ENCODE assay signal across 20 cellular contexts in the genomic region with DNA sequence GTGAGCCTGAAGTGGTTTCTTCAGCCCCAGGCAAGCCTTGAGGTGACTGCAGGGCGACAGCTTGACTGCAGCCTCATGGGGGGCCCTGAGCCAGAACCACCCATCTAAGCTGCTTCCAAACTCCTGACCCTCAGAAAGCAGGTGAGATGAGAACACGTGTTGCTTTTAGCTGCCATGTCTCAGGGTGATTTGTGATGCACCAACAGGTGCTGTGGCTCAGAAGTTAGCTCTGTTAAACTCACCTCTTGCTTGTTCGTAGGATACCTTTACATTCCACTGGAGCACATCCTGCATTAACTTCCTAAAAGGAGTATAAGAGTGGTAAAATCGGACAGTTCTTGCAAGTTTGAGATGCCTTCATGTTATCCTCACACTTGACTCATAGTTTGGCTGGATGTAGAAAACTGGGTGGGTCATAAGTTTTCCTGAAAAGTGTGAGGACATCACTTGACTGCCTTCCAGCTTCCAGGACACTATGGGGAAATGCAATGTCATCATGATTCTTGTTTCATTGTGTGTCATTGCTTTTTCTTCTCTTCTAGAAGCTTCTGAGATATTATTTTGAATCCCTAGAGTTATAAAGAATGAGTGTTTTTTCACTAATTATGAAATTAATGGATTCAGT.
DNase-seq lines count a peak whose midpoint lies in the region; ATAC-seq, FAIRE-seq and TF ChIP-seq lines count a peak whose summit lies in the region.
"Had no signal": no experiment of that assay in that cellular context is flagged by ENCODE, and none has a peak within 500 bp of the region (broad histone marks: within the 10 kb centered on the region; RNA-seq: fewer than 3 reads in every experiment).

No MANE protein-coding gene starts in this region.

- H3K4me1 ChIP-seq in right atrium auricular region (no peaks in the 10 kb centered on the region), astrocyte (ENCODE audit: insufficient read depth, low read length) (no peaks in the 10 kb centered on the region), gastroesophageal sphincter (peaks cover 0 to under 1% (median 0%) of the 10 kb centered on the region in 3 donors)

- H4K20me1 ChIP-seq in astrocyte (ENCODE audit: insufficient read depth, low read length), result no peaks in the 10 kb centered on the region

- no peak for TF ChIP-seq POLR2A in gastroesophageal sphincter (IDR thresholded peaks at IDR 0.05)

- peaks cover 15% of the 10 kb centered on the region for H3K9me3 Mint-ChIP-seq in astrocyte (ENCODE audit: unreplicated experiment)

- DNase-seq in right atrium auricular region (ENCODE audit: low spot score), result peak; percentile 67
- no peak for DNase-seq in cardiac septum (ENCODE audit: low spot score)
- DNase-seq in astrocyte (ENCODE audit: low read depth), result peak; percentile 42
- DNase-seq in H7, result no peak
- DNase-seq in HuH-7 (ENCODE audit: low spot score), result no peak
- DNase-seq: activated CD4-positive, alpha-beta T cell treated with anti-CD3 and anti-CD28 coated beads for 36 hours; activated naive CD8-positive, alpha-beta T cell treated with anti-CD3 and anti-CD28 coated beads for 36 hours; activated T-cell treated with anti-CD3 and anti-CD28 coated beads, Interleukin-2, amount 50 U/mL, for 1 hour; COR-L47; GF-D8; MV-4-11; naive B cell had no signal

- H3K27ac Mint-ChIP-seq in astrocyte (ENCODE audit: unreplicated experiment), result no peak overlapping the region
- H3K27ac Mint-ChIP-seq: activated CD4-positive, alpha-beta T cell treated with anti-CD3 and anti-CD28 coated beads for 36 hours; activated naive CD8-positive, alpha-beta T cell treated with anti-CD3 and anti-CD28 coated beads for 36 hours; naive B cell; progenitor cell of endocrine pancreas; T-helper 2 cell treated with Interferon-gamma antibody and Interleukin-4, amounts not matched to agents 5 μg/mL and 100 μg/mL, for 36 hours had no signal

- H3K36me3 ChIP-seq in right atrium auricular region (no peaks in the 10 kb centered on the region), astrocyte (ENCODE audit: insufficient read depth, low read length) (no peaks in the 10 kb centered on the region), gastroesophageal sphincter (no peaks in the 10 kb centered on the region), H7 (replicated peaks; ENCODE audit: control insufficient read depth, insufficient read depth, low read length) (no peaks in the 10 kb centered on the region)

- FAIRE-seq in astrocyte (lab: Jason Lieb, UNC), result peak; percentile 13
- FAIRE-seq: GM19239, HTR-8/SVneo had no signal

- peaks cover 24% of the 10 kb centered on the region for H3K27me3 Mint-ChIP-seq in astrocyte (ENCODE audit: low read depth, unreplicated experiment)

- H3K4me2 ChIP-seq in astrocyte (ENCODE audit: low read length), result no peak overlapping the region

- WGBS in gastroesophageal sphincter (ENCODE audit: low coverage in 1 of 2), 2 donors, result 73 to 80% methylated on average over 2 to 4 of the region's 4 CpGs

- H3K27ac ChIP-seq in right atrium auricular region (no peak overlapping the region), astrocyte (ENCODE audit: low read depth, low read length) (no peak overlapping the region), gastroesophageal sphincter (peak overlapping the region in 1 of 4 donors; percentile 32)

- no peaks in the 10 kb centered on the region for H3K4me1 Mint-ChIP-seq in astrocyte (ENCODE audit: low read depth, unreplicated experiment)
- H3K4me1 Mint-ChIP-seq: activated CD4-positive, alpha-beta T cell treated with anti-CD3 and anti-CD28 coated beads for 36 hours; activated naive CD8-positive, alpha-beta T cell treated with anti-CD3 and anti-CD28 coated beads for 36 hours; naive B cell had no signal

- intact Hi-C loops in cardiac septum (cut with DNase I), result loop anchor here (10.0 kb wide), 1 partner anchor 865 kb away; no protein-coding TSS in a partner anchor

- no peaks in the 10 kb centered on the region for H3K79me2 ChIP-seq in astrocyte (ENCODE audit: insufficient read depth, low read length)

- no peak for TF ChIP-seq EP300 in gastroesophageal sphincter (IDR thresholded peaks at IDR 0.05)

- H3K36me3 Mint-ChIP-seq in astrocyte (ENCODE audit: low read depth, unreplicated experiment), result no peaks in the 10 kb centered on the region
- H3K36me3 Mint-ChIP-seq: activated naive CD8-positive, alpha-beta T cell treated with anti-CD3 and anti-CD28 coated beads for 36 hours; naive B cell had no signal

- ATAC-seq in gastroesophageal sphincter (peak; percentile 88), HG02852 (IDR thresholded peaks at IDR 0.05; ENCODE audit: unreplicated experiment) (no peak), GM21619 (IDR thresholded peaks at IDR 0.05; ENCODE audit: unreplicated experiment) (no peak)
- ATAC-seq: activated CD4-positive, alpha-beta T cell treated with anti-CD3 and anti-CD28 coated beads for 36 hours; left lobe of liver had no signal

- no peak overlapping the region for H3K9ac ChIP-seq in astrocyte (ENCODE audit: low read length)

- no peak overlapping the region for H3K4me3 Mint-ChIP-seq in astrocyte (ENCODE audit: unreplicated experiment)
- H3K4me3 Mint-ChIP-seq: activated CD4-positive, alpha-beta T cell treated with anti-CD3 and anti-CD28 coated beads for 36 hours; activated naive CD8-positive, alpha-beta T cell treated with anti-CD3 and anti-CD28 coated beads for 36 hours; naive B cell; T-helper 2 cell treated with Interferon-gamma antibody and Interleukin-4, amounts not matched to agents 5 μg/mL and 100 μg/mL, for 36 hours had no signal

- H3K4me3 ChIP-seq in right atrium auricular region (no peak overlapping the region), astrocyte (ENCODE audit: insufficient read depth, low read depth, low read length) (no peak overlapping the region), gastroesophageal sphincter (no peak overlapping the region), H7 (ENCODE audit: insufficient read depth, low read depth, low read length) (no peak overlapping the region)

- no peak overlapping the region for H2AFZ ChIP-seq in astrocyte (ENCODE audit: low read depth, low read length)

- TF ChIP-seq CTCF in right atrium auricular region (IDR thresholded peaks at IDR 0.05) (no peak), astrocyte (IDR thresholded peaks at IDR 0.05; ENCODE audit: insufficient read depth, low read depth, low read length) (no peak), gastroesophageal sphincter (IDR thresholded peaks at IDR 0.05) (no peak)

- no peaks in the 10 kb centered on the region for H3K27me3 ChIP-seq in right atrium auricular region
- peaks cover 22% of the 10 kb centered on the region for H3K27me3 ChIP-seq in astrocyte (ENCODE audit: insufficient read depth, low read length)
- H3K27me3 ChIP-seq in gastroesophageal sphincter, result no peaks in the 10 kb centered on the region
- no peaks in the 10 kb centered on the region for H3K27me3 ChIP-seq in H7 (ENCODE audit: control insufficient read depth, insufficient read depth, low read length)

- no peaks in the 10 kb centered on the region for H3K9me3 ChIP-seq in right atrium auricular region
- no peaks in the 10 kb centered on the region for H3K9me3 ChIP-seq in astrocyte (ENCODE audit: insufficient read depth, low read depth, low read length)
- peaks cover 0 to 6% (median 0%) of the 10 kb centered on the region in 3 donors for H3K9me3 ChIP-seq in gastroesophageal sphincter

Comparison
In these comparisons a context has a peak if more than half of its experiments do, and no peak if none do; other contexts are left out.
1. DNase-seq: peak in right atrium auricular region (single experiment) and astrocyte (single experiment); none in cardiac septum (single experiment), H7 (single experiment) and HuH-7 (single experiment).